In the genomic region with DNA sequence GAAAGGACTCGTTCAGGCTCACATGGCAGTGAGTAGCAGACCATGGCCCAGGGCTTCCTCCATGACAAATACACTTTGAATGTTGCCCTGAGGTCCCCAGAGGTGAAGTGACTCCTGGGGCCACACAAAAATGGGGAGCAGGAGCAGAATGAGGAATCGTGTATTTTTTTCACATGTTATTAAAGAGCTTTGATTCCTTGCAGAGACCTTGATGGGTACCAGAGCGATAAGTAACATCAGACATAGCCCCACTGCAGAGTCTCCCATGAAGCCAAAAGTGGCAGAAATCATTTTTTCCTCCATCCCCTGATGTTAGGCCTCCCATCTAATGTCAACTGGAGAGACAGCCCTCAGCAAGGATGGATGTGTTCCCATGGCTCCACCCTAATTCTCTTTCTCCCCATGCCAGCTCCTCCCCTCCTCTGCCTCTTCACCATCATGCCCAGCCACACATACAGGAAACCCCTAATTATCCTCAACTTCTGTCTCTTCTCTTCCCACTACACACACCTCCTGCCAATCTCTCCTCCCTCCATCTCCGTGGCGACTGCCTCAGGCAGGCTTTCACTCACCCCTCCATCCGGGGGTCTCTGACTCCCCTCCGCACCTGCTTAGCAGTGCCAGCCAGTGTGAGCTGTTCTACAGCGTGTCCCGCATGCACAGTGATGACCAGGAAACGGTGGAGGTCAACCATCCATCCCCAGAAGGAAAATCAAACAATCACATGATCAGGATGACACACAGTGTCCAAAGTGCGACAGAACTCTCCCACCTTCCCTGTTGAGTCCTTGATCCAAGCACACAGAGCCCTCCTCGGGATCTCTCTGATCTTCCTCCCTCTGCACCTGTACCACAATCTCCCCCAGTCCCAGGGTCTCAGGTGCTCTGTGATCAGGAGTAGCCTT, we compare ENCODE assay signal across 1 cellular context.
A peak's percentile ranks its signal among the peaks of the same experiment; 100 is the strongest.
TF ChIP-seq lines count a peak whose summit lies in the region.

No MANE protein-coding gene starts in this region.

TF ChIP-seq in HepG2, 621 proteins besides CTCF, POLR2A, EP300 and RAD21 (continued from another document and continues in another):
- TF ChIP-seq, protein P1, sequence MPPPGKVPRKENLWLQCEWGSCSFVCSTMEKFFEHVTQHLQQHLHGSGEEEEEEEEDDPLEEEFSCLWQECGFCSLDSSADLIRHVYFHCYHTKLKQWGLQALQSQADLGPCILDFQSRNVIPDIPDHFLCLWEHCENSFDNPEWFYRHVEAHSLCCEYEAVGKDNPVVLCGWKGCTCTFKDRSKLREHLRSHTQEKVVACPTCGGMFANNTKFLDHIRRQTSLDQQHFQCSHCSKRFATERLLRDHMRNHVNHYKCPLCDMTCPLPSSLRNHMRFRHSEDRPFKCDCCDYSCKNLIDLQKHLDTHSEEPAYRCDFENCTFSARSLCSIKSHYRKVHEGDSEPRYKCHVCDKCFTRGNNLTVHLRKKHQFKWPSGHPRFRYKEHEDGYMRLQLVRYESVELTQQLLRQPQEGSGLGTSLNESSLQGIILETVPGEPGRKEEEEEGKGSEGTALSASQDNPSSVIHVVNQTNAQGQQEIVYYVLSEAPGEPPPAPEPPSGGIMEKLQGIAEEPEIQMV (CRISPR knock-in tag; IDR thresholded peaks at IDR 0.05; ENCODE audit: low read depth): peak; percentile 87
- TF ChIP-seq SMC3 (IDR thresholded peaks at IDR 0.05; ENCODE audit: low read length) (no peak), ZNF782 (CRISPR knock-in tag; IDR thresholded peaks at IDR 0.05; ENCODE audit: borderline replicate concordance) (peak; percentile 97), MATR3 (CRISPR knock-in tag; IDR thresholded peaks at IDR 0.05) (no peak), ZNF577 (CRISPR knock-in tag; IDR thresholded peaks at IDR 0.05; ENCODE audit: borderline replicate concordance, low read depth) (no peak), ZNF570 (CRISPR knock-in tag; IDR thresholded peaks at IDR 0.05; ENCODE audit: borderline replicate concordance) (no peak), TSC22D2 (CRISPR knock-in tag; IDR thresholded peaks at IDR 0.05; ENCODE audit: borderline replicate concordance) (peak; percentile 47; the same call in 1 of the 2 replicates), ZNF501 (CRISPR knock-in tag; IDR thresholded peaks at IDR 0.05) (peak; percentile 88), SPEN (CRISPR knock-in tag; IDR thresholded peaks at IDR 0.05; ENCODE audit: low read depth) (peak; percentile 92; the same call in 1 of the 2 replicates), ZNF484 (CRISPR knock-in tag; IDR thresholded peaks at IDR 0.05; ENCODE audit: borderline replicate concordance, low read depth) (no peak), RBFOX2 (IDR thresholded peaks at IDR 0.05; ENCODE audit: low read depth, low read length) (peak; percentile 72), NAIF1 (CRISPR knock-in tag; IDR thresholded peaks at IDR 0.05; ENCODE audit: borderline replicate concordance) (no peak), MTA1 (CRISPR knock-in tag; IDR thresholded peaks at IDR 0.05; ENCODE audit: borderline replicate concordance) (peak; percentile 82; the same call in 1 of the 2 replicates), SYNCRIP (IDR thresholded peaks at IDR 0.05; ENCODE audit: insufficient read depth, low read depth, low read length) (no peak), MBD4 (IDR thresholded peaks at IDR 0.05; ENCODE audit: borderline replicate concordance, low read length) (no peak; the same call in 1 of the 2 replicates), ZNF180 (CRISPR knock-in tag; IDR thresholded peaks at IDR 0.05; ENCODE audit: borderline replicate concordance, low read depth) (no peak), ZNF224 (CRISPR knock-in tag; IDR thresholded peaks at IDR 0.05) (no peak), NR2F1 (CRISPR knock-in tag; IDR thresholded peaks at IDR 0.05) (peak; percentile 6 to 50; a peak in 2 of 4 replicates), ZNF7 (CRISPR knock-in tag; IDR thresholded peaks at IDR 0.05) (no peak), CREM (IDR thresholded peaks at IDR 0.05) (peak; percentile 79), CREM (CRISPR knock-in tag; IDR thresholded peaks at IDR 0.05) (no peak), ZNF563 (CRISPR knock-in tag; IDR thresholded peaks at IDR 0.05) (peak; percentile 85; the same call in 1 of the 2 replicates), TCF7 (IDR thresholded peaks at IDR 0.05; ENCODE audit: low read depth) (peak; percentile 79), ZNF775 (CRISPR knock-in tag; IDR thresholded peaks at IDR 0.05; ENCODE audit: borderline replicate concordance) (no peak), CEBPG (CRISPR knock-in tag; IDR thresholded peaks at IDR 0.05) (0 out of 2 replicates have a peak, but pooled peaks have one; percentile 21), HNRNPH1 (optimal IDR thresholded peaks at IDR 0.05; ENCODE audit: low read depth, low read length) (no peak), DMAP1 (CRISPR knock-in tag; IDR thresholded peaks at IDR 0.05) (no peak; the same call in none of the 2 replicates), FOXC1 (CRISPR knock-in tag; IDR thresholded peaks at IDR 0.05; ENCODE audit: borderline replicate concordance) (no peak; the same call in 1 of the 2 replicates), ETV6 (CRISPR knock-in tag; conservative IDR thresholded peaks at IDR 0.05) (peak; percentile 44; the same call in 1 of the 2 replicates), HNRNPUL1 (IDR thresholded peaks at IDR 0.05; ENCODE audit: low read depth, low read length) (no peak)
- TF ChIP-seq, protein P2, sequence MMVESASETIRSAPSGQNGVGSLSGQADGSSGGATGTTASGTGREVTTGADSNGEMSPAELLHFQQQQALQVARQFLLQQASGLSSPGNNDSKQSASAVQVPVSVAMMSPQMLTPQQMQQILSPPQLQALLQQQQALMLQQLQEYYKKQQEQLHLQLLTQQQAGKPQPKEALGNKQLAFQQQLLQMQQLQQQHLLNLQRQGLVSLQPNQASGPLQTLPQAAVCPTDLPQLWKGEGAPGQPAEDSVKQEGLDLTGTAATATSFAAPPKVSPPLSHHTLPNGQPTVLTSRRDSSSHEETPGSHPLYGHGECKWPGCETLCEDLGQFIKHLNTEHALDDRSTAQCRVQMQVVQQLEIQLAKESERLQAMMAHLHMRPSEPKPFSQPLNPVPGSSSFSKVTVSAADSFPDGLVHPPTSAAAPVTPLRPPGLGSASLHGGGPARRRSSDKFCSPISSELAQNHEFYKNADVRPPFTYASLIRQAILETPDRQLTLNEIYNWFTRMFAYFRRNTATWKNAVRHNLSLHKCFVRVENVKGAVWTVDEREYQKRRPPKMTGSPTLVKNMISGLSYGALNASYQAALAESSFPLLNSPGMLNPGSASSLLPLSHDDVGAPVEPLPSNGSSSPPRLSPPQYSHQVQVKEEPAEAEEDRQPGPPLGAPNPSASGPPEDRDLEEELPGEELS (CRISPR knock-in tag; IDR thresholded peaks at IDR 0.05): peak; percentile 73; the same call in 1 of the 2 replicates
- TF ChIP-seq, protein P3, sequence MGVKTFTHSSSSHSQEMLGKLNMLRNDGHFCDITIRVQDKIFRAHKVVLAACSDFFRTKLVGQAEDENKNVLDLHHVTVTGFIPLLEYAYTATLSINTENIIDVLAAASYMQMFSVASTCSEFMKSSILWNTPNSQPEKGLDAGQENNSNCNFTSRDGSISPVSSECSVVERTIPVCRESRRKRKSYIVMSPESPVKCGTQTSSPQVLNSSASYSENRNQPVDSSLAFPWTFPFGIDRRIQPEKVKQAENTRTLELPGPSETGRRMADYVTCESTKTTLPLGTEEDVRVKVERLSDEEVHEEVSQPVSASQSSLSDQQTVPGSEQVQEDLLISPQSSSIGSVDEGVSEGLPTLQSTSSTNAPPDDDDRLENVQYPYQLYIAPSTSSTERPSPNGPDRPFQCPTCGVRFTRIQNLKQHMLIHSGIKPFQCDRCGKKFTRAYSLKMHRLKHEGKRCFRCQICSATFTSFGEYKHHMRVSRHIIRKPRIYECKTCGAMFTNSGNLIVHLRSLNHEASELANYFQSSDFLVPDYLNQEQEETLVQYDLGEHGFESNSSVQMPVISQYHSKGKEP (CRISPR knock-in tag; IDR thresholded peaks at IDR 0.05): 0 out of 2 replicates have a peak, but pooled peaks have one; percentile 55
- TF ChIP-seq, protein P4, sequence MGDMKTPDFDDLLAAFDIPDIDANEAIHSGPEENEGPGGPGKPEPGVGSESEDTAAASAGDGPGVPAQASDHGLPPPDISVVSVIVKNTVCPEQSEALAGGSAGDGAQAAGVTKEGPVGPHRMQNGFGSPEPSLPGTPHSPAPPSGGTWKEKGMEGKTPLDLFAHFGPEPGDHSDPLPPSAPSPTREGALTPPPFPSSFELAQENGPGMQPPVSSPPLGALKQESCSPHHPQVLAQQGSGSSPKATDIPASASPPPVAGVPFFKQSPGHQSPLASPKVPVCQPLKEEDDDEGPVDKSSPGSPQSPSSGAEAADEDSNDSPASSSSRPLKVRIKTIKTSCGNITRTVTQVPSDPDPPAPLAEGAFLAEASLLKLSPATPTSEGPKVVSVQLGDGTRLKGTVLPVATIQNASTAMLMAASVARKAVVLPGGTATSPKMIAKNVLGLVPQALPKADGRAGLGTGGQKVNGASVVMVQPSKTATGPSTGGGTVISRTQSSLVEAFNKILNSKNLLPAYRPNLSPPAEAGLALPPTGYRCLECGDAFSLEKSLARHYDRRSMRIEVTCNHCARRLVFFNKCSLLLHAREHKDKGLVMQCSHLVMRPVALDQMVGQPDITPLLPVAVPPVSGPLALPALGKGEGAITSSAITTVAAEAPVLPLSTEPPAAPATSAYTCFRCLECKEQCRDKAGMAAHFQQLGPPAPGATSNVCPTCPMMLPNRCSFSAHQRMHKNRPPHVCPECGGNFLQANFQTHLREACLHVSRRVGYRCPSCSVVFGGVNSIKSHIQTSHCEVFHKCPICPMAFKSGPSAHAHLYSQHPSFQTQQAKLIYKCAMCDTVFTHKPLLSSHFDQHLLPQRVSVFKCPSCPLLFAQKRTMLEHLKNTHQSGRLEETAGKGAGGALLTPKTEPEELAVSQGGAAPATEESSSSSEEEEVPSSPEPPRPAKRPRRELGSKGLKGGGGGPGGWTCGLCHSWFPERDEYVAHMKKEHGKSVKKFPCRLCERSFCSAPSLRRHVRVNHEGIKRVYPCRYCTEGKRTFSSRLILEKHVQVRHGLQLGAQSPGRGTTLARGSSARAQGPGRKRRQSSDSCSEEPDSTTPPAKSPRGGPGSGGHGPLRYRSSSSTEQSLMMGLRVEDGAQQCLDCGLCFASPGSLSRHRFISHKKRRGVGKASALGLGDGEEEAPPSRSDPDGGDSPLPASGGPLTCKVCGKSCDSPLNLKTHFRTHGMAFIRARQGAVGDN (CRISPR knock-in tag; IDR thresholded peaks at IDR 0.05): peak; percentile 99
- TF ChIP-seq, protein P5, sequence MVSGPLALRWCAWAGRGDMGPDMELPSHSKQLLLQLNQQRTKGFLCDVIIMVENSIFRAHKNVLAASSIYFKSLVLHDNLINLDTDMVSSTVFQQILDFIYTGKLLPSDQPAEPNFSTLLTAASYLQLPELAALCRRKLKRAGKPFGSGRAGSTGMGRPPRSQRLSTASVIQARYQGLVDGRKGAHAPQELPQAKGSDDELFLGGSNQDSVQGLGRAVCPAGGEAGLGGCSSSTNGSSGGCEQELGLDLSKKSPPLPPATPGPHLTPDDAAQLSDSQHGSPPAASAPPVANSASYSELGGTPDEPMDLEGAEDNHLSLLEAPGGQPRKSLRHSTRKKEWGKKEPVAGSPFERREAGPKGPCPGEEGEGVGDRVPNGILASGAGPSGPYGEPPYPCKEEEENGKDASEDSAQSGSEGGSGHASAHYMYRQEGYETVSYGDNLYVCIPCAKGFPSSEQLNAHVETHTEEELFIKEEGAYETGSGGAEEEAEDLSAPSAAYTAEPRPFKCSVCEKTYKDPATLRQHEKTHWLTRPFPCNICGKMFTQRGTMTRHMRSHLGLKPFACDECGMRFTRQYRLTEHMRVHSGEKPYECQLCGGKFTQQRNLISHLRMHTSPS (CRISPR knock-in tag; IDR thresholded peaks at IDR 0.05; ENCODE audit: low read depth): peak; percentile 81
- TF ChIP-seq, protein P6, sequence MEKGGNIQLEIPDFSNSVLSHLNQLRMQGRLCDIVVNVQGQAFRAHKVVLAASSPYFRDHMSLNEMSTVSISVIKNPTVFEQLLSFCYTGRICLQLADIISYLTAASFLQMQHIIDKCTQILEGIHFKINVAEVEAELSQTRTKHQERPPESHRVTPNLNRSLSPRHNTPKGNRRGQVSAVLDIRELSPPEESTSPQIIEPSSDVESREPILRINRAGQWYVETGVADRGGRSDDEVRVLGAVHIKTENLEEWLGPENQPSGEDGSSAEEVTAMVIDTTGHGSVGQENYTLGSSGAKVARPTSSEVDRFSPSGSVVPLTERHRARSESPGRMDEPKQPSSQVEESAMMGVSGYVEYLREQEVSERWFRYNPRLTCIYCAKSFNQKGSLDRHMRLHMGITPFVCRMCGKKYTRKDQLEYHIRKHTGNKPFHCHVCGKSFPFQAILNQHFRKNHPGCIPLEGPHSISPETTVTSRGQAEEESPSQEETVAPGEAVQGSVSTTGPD (CRISPR knock-in tag; IDR thresholded peaks at IDR 0.05): no peak
- TF ChIP-seq, protein P7, sequence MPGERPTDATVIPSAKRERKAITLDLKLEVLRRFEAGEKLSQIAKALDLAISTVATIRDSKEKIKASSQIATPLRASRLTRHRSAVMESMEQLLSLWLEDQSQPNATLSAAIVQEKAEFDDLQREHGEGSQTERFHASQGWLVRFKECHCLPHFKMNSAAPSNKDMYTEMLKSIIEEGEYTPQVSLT (CRISPR knock-in tag; IDR thresholded peaks at IDR 0.05; ENCODE audit: borderline replicate concordance, low read depth): no peak
- TF ChIP-seq, protein P8, sequence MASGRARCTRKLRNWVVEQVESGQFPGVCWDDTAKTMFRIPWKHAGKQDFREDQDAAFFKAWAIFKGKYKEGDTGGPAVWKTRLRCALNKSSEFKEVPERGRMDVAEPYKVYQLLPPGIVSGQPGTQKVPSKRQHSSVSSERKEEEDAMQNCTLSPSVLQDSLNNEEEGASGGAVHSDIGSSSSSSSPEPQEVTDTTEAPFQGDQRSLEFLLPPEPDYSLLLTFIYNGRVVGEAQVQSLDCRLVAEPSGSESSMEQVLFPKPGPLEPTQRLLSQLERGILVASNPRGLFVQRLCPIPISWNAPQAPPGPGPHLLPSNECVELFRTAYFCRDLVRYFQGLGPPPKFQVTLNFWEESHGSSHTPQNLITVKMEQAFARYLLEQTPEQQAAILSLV (CRISPR knock-in tag; IDR thresholded peaks at IDR 0.05; ENCODE audit: borderline replicate concordance): peak; percentile 86
- TF ChIP-seq, protein P9, sequence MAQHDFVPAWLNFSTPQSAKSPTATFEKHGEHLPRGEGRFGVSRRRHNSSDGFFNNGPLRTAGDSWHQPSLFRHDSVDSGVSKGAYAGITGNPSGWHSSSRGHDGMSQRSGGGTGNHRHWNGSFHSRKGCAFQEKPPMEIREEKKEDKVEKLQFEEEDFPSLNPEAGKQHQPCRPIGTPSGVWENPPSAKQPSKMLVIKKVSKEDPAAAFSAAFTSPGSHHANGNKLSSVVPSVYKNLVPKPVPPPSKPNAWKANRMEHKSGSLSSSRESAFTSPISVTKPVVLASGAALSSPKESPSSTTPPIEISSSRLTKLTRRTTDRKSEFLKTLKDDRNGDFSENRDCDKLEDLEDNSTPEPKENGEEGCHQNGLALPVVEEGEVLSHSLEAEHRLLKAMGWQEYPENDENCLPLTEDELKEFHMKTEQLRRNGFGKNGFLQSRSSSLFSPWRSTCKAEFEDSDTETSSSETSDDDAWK (CRISPR knock-in tag; IDR thresholded peaks at IDR 0.05): no peak
